In the genomic region with DNA sequence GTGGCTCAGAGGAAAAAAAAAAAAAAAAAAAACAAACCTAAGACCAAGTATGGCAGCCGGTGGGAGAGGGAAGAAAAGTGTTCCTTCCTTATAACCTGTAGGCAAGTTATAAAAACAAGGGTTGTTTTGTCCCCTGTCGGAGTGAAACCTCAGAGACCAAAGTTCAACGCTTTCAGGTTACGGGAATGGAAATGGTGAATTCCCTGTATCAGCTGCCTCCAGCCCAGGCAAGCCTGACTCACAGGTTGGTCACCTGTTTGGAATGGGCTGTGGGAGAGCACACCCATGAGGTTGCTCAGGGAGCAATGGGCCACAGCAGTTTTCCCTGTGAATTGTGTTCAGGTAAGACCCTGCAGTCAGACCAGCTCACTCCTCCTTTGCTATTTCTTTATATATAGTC, we compare ENCODE assay signal across 9 cellular contexts.
DNase-seq lines count a peak whose midpoint lies in the region; ATAC-seq and TF ChIP-seq lines count a peak whose summit lies in the region.
"Had no signal": no experiment of that assay in that cellular context is flagged by ENCODE, and none has a peak within 500 bp of the region (broad histone marks: within the 10 kb centered on the region; RNA-seq: fewer than 3 reads in every experiment).

No MANE protein-coding gene starts in this region.

- no peaks in the 10 kb centered on the region for H3K27me3 Mint-ChIP-seq in CD4-positive, alpha-beta T cell

- no peak overlapping the region for H3K4me3 Mint-ChIP-seq in CD4-positive, alpha-beta T cell

- H3K9me3 Mint-ChIP-seq in CD4-positive, alpha-beta T cell = peaks cover 4% of the 10 kb centered on the region

- ATAC-seq in CD4-positive, alpha-beta T cell (ENCODE audit: poor library complexity) = no peak
- peak; percentile 44 for ATAC-seq in left lung
- ATAC-seq in GM19328 (IDR thresholded peaks at IDR 0.05; ENCODE audit: unreplicated experiment) = no peak

- peaks cover 58% of the 10 kb centered on the region for H3K4me1 Mint-ChIP-seq in CD4-positive, alpha-beta T cell (ENCODE audit: low read depth)

- H3K4me3 ChIP-seq in left lung = no peak overlapping the region
- H3K4me3 ChIP-seq in effector memory CD4-positive, alpha-beta T cell (ENCODE audit: insufficient read depth, low read depth, low read length, poor library complexity, severe bottlenecking) = no peak overlapping the region

- no peak for DNase-seq in CD4-positive, alpha-beta T cell
- DNase-seq in HT-29 (ENCODE audit: low spot score) = peak; percentile 98
- peak; percentile 23 for DNase-seq in amniotic stem cell (lab: John Stamatoyannopoulos, UW)
- no peak for DNase-seq in left lung
- no peak for DNase-seq in activated effector memory CD4-positive, alpha-beta T cell treated with anti-CD3 and anti-CD28 coated beads, Interleukin-2, amount 50 U/mL, for 16 hours
- no peak for DNase-seq in effector memory CD4-positive, alpha-beta T cell
- DNase-seq in HuH-7.5 (ENCODE audit: low spot score) = no peak
- DNase-seq: NCI-H774 had no signal

- intact Hi-C loops in CD4-positive, alpha-beta T cell (cut with DNase I, micrococcal nuclease) = no loop called here
- intact Hi-C loops in left lung (cut with DNase I) = no loop called here

- no peak overlapping the region for H3K27ac ChIP-seq in CD4-positive, alpha-beta T cell (ENCODE audit: low read depth, low read length)
- no peak overlapping the region for H3K27ac ChIP-seq in left lung
- H3K27ac ChIP-seq in effector memory CD4-positive, alpha-beta T cell (ENCODE audit: insufficient read depth, low read length, poor library complexity, severe bottlenecking) = no peak overlapping the region

- peak overlapping the region; percentile 42 for H3K27ac Mint-ChIP-seq in CD4-positive, alpha-beta T cell

- H3K27me3 ChIP-seq in CD4-positive, alpha-beta T cell (ENCODE audit: control insufficient read depth, insufficient read depth, low read length) = no peaks in the 10 kb centered on the region
- no peaks in the 10 kb centered on the region for H3K27me3 ChIP-seq in left lung
- no peaks in the 10 kb centered on the region for H3K27me3 ChIP-seq in effector memory CD4-positive, alpha-beta T cell (replicated peaks; ENCODE audit: control insufficient read depth, insufficient read depth, low read length, poor library complexity, severe bottlenecking)

- TF ChIP-seq CTCF in CD4-positive, alpha-beta T cell (IDR thresholded peaks at IDR 0.05) = no peak
- TF ChIP-seq CTCF in left lung (IDR thresholded peaks at IDR 0.05) = no peak

- POLR2A ChIA-PET in CD4-positive, alpha-beta T cell (lab: Charles Lee) = interaction anchor here (1.1 to 1.3 kb wide), 2 partner anchors 107 to 149 kb away, joined by 4 read pairs; no protein-coding TSS in a partner anchor

- CTCF ChIA-PET in CD4-positive, alpha-beta T cell (lab: Charles Lee) = interaction anchor here (0.7 to 1.0 kb wide), 4 partner anchors 26 to 125 kb away, joined by 3 to 4 read pairs (median 3); no protein-coding TSS in a partner anchor

- H3K36me3 ChIP-seq in left lung = no peaks in the 10 kb centered on the region
- no peaks in the 10 kb centered on the region for H3K36me3 ChIP-seq in effector memory CD4-positive, alpha-beta T cell (ENCODE audit: control insufficient read depth, insufficient read depth, low read length)

- H3K9me3 ChIP-seq in CD4-positive, alpha-beta T cell (ENCODE audit: control insufficient read depth, low read length) = no peaks in the 10 kb centered on the region
- H3K9me3 ChIP-seq in left lung = no peaks in the 10 kb centered on the region
- H3K9me3 ChIP-seq in effector memory CD4-positive, alpha-beta T cell (ENCODE audit: control insufficient read depth, low read length) = no peaks in the 10 kb centered on the region

- H3K4me1 ChIP-seq in left lung = peaks cover 8 to 9% of the 10 kb centered on the region in 2 donors
- H3K4me1 ChIP-seq in effector memory CD4-positive, alpha-beta T cell (ENCODE audit: control insufficient read depth, insufficient read depth, low read length, poor library complexity, severe bottlenecking) = no peaks in the 10 kb centered on the region

- peaks cover 4% of the 10 kb centered on the region for H3K36me3 Mint-ChIP-seq in CD4-positive, alpha-beta T cell (ENCODE audit: low read depth)

Comparison
In these comparisons a context has a peak if more than half of its experiments do, and no peak if none do; other contexts are left out.
1. DNase-seq: peak in HT-29 (single experiment) and amniotic stem cell (single experiment); none in CD4-positive, alpha-beta T cell (0 of 10), left lung (0 of 2), activated effector memory CD4-positive, alpha-beta T cell treated with anti-CD3 and anti-CD28 coated beads, Interleukin-2, amount 50 U/mL, for 16 hours (single experiment), effector memory CD4-positive, alpha-beta T cell (0 of 3) and HuH-7.5 (single experiment).